ENCODE assay signal across 8 cellular contexts in the genomic region with DNA sequence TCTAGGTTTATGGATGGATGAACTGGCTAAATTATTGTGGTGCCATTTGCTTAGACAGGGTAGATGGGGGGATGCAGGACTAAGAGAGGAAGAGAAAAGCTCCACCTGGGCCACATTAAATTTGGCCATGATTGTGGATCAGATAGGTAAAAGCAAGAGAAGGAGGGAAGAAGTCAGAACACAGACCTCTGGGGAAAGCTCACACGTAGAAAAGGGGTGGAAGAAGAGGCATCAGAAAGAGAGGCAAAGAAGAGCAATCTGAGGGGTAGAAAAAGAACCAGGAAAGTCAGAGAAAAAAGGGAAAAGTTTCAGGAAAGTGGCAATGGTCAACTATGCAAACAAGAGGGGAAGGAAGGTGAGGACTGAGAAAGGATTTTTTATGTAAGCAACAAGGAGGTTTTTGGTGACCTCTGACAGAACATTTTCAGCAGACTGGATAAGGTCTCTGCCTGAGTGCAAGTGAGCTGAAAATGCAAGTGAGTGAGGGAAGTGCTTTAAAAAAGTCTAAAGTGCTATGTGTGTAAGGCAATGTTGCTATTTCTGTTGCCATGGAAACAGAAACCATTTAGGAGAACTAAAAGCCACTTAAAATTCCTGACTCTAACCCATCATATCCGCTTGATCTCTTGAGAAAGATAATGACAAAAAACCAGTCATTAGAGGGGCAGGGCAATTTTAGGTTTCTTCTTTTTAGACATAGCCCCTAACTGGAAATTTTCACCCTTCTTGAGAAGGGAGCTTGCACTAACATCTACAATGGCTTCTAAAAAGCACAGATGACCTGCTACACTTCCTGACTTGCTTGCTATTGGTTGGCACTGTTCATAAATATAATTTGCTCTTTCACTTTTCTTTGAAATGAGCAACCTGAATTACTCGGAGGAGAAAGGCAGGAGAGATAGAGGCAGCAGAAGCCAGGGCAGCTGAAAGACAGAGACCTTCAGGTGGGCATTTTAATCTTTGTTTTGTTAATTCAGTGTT. TPM values are rescaled to one million over a fixed set of nuclear protein-coding genes. Genes with fewer than 3 reads are reported as not detected.
A peak's percentile ranks its signal among the peaks of the same experiment; 100 is the strongest.
DNase-seq lines count a peak whose midpoint lies in the region; ATAC-seq, FAIRE-seq and TF ChIP-seq lines count a peak whose summit lies in the region.

A gene with protein sequence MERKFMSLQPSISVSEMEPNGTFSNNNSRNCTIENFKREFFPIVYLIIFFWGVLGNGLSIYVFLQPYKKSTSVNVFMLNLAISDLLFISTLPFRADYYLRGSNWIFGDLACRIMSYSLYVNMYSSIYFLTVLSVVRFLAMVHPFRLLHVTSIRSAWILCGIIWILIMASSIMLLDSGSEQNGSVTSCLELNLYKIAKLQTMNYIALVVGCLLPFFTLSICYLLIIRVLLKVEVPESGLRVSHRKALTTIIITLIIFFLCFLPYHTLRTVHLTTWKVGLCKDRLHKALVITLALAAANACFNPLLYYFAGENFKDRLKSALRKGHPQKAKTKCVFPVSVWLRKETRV (plus strand): TSS at position 856 of the 981 bp plus-strand sequence. CDS start 52,889 bp downstream, outside the sequence.

- no peak within 1 kb of the TSS for H2AFZ ChIP-seq in parathyroid adenoma

- TF ChIP-seq POLR2A in GM12892 (IDR thresholded peaks at IDR 0.05; ENCODE audit: low read depth, low read length) (no peak), esophagus squamous epithelium (IDR thresholded peaks at IDR 0.05) (no peak), thyroid gland (IDR thresholded peaks at IDR 0.05) (no peak)

- peaks cover under 1% of the 10 kb centered on the region for H3K27me3 Mint-ChIP-seq in endodermal cell (ENCODE audit: insufficient read depth)

- H3K27me3 ChIP-seq in esophagus squamous epithelium (no peaks in the 10 kb centered on the region), parathyroid adenoma (ENCODE audit: control insufficient read depth, insufficient read depth, low read length) (no peaks in the 10 kb centered on the region), thyroid gland (no peaks in the 10 kb centered on the region), endodermal cell (ENCODE audit: control insufficient read depth, insufficient read depth, low read length, poor library complexity, severe bottlenecking) (no peaks in the 10 kb centered on the region)

- no peak for TF ChIP-seq CTCF in esophagus squamous epithelium (IDR thresholded peaks at IDR 0.05)
- no peak for TF ChIP-seq CTCF in parathyroid adenoma (IDR thresholded peaks at IDR 0.05)
- no peak for TF ChIP-seq CTCF in GM13977 (IDR thresholded peaks at IDR 0.05; ENCODE audit: extremely low read depth, insufficient read depth, missing control alignments)
- TF ChIP-seq CTCF in thyroid gland (IDR thresholded peaks at IDR 0.05): no peak
- no peak for TF ChIP-seq CTCF in endodermal cell (conservative IDR thresholded peaks at IDR 0.05)

- H3K4me3 Mint-ChIP-seq in endodermal cell: no peak within 1 kb of the TSS

- in situ Hi-C loops in GM13977 (cut with MboI; ENCODE audit: low pct_unique_long_range_greater_than_20kb, low sequenced_read_pairs, unreplicated experiment): no loop called here

- peaks cover 0 to 17% (median 0%) of the 10 kb centered on the region in 3 donors for H3K4me1 ChIP-seq in esophagus squamous epithelium
- no peaks in the 10 kb centered on the region for H3K4me1 ChIP-seq in parathyroid adenoma
- H3K4me1 ChIP-seq in thyroid gland: peaks cover 4 to 11% of the 10 kb centered on the region in 2 donors
- no peaks in the 10 kb centered on the region for H3K4me1 ChIP-seq in endodermal cell (ENCODE audit: control insufficient read depth, insufficient read depth, low read length)

- H3K4me2 ChIP-seq in parathyroid adenoma (ENCODE audit: low read length): no peak within 1 kb of the TSS

- H3K36me3 Mint-ChIP-seq in endodermal cell (ENCODE audit: low read depth): no peaks in the 10 kb centered on the region

- peaks cover 12% of the 10 kb centered on the region for H3K4me1 Mint-ChIP-seq in endodermal cell

- no peak within 1 kb of the TSS for H3K27ac Mint-ChIP-seq in endodermal cell

- H3K9ac ChIP-seq in parathyroid adenoma (no peak within 1 kb of the TSS), endodermal cell (ENCODE audit: extremely low read depth, low read length, poor library complexity, severe bottlenecking) (no peak within 1 kb of the TSS)

- intact Hi-C loops in esophagus squamous epithelium (cut with DNase I): no loop called here
- intact Hi-C loops in thyroid gland (cut with DNase I): no loop called here

- no peaks in the 10 kb centered on the region for H3K79me2 ChIP-seq in parathyroid adenoma

- 49 to 51% methylated on average over 3 of the region's 3 CpGs for WGBS in esophagus squamous epithelium, 2 donors
- 36 to 38% methylated on average over 3 of the region's 3 CpGs for WGBS in thyroid gland, 2 donors
- WGBS in endodermal cell (ENCODE audit: insufficient coverage in 1 of 2, insufficient read length in 1 of 2), 2 experiments: 86 to 88% methylated on average over 2 to 3 of the region's 3 CpGs

- peak; percentile 56 for FAIRE-seq in GM12892 (lab: Jason Lieb, UNC)

- H3K9me3 ChIP-seq in esophagus squamous epithelium (no peaks in the 10 kb centered on the region), parathyroid adenoma (ENCODE audit: control insufficient read depth, low read length) (no peaks in the 10 kb centered on the region), thyroid gland (no peaks in the 10 kb centered on the region), endodermal cell (ENCODE audit: control insufficient read depth, low read length) (no peaks in the 10 kb centered on the region)

- ATAC-seq in HG02588 (IDR thresholded peaks at IDR 0.05; ENCODE audit: unreplicated experiment): peak; percentile 60

- peak within 1 kb of the TSS in 3 of 4 donors; percentile 0 to 52 (median 18) for H3K27ac ChIP-seq in esophagus squamous epithelium
- H3K27ac ChIP-seq in parathyroid adenoma: peak within 1 kb of the TSS; percentile 24
- H3K27ac ChIP-seq in thyroid gland: no peak within 1 kb of the TSS
- H3K27ac ChIP-seq in endodermal cell (ENCODE audit: low read depth, low read length): no peak within 1 kb of the TSS

- no peaks in the 10 kb centered on the region for H3K9me3 Mint-ChIP-seq in endodermal cell

- H3K4me3 ChIP-seq in esophagus squamous epithelium (peak within 1 kb of the TSS in 1 of 4 donors; percentile 41), parathyroid adenoma (ENCODE audit: low read depth, low read length) (no peak within 1 kb of the TSS), thyroid gland (replicated peaks in 1 of 3) (no peak within 1 kb of the TSS), endodermal cell (ENCODE audit: low read length) (no peak within 1 kb of the TSS)

- DNase-seq in GM12892 (ENCODE audit: insufficient read length): no peak
- peak; percentile 70 for DNase-seq in RPMI7951 (ENCODE audit: low read depth)
- no peak for DNase-seq in esophagus squamous epithelium (lab: John Stamatoyannopoulos, UW)
- DNase-seq in GM13977 (ENCODE audit: low spot score): no peak
- DNase-seq in thyroid gland: no peak
- DNase-seq in endodermal cell: no peak

- no peaks in the 10 kb centered on the region for H3K36me3 ChIP-seq in esophagus squamous epithelium
- no peaks in the 10 kb centered on the region for H3K36me3 ChIP-seq in parathyroid adenoma (ENCODE audit: control insufficient read depth, insufficient read depth, low read length)
- no peaks in the 10 kb centered on the region for H3K36me3 ChIP-seq in thyroid gland
- no peaks in the 10 kb centered on the region for H3K36me3 ChIP-seq in endodermal cell (ENCODE audit: control insufficient read depth, insufficient read depth, low read length)

RNA-seq across cellular contexts. Expression of the gene that starts here (rescaled TPM):
- polyA plus RNA-seq in GM12892 (2012; ENCODE audit: missing spikeins): not detected
- not detected in 2 replicates for total RNA-seq in RPMI7951 (2014; rRNA removed; shearing (Covaris generic))
- total RNA-seq in esophagus squamous epithelium (under 1 TPM; 0.04 to 0.94 (median 0.21) TPM), thyroid gland (1 to 10 TPM in 2 of 4 donors, under 1 TPM in 2; 0.54 to 3.0 (median 1.3) TPM), endodermal cell (not detected)
- polyA plus RNA-seq in endodermal cell (2013, experiment 1 of 2): not detected
- 0.08 TPM for polyA plus RNA-seq in endodermal cell (2013, experiment 2 of 2)

Comparison
In these comparisons a context has a peak if more than half of its experiments do, and no peak if none do; other contexts are left out.
1. Peak in DNase-seq in RPMI7951; RNA of the gene not detected or under 1 TPM.
2. H3K27ac ChIP-seq: peak in esophagus squamous epithelium (3 of 4) and parathyroid adenoma (single experiment); none in thyroid gland (0 of 3) and endodermal cell (single experiment).